ENCODE assay signal across 31 cellular contexts in genomic region chr15:33382491-33382890, GRCh38.
A peak's percentile ranks its signal among the peaks of the same experiment; 100 is the strongest.
DNase-seq lines count a peak whose midpoint lies in the region; ATAC-seq, FAIRE-seq and TF ChIP-seq lines count a peak whose summit lies in the region.
"Had no signal": no experiment of that assay in that cellular context is flagged by ENCODE, and none has a peak within 500 bp of the region (broad histone marks: within the 10 kb centered on the region; RNA-seq: fewer than 3 reads in every experiment).

No MANE protein-coding gene starts in this region.

- H3K4me1 ChIP-seq in HepG2 (ENCODE audit: insufficient read depth, low read length) (no peaks in the 10 kb centered on the region), right lobe of liver (no peaks in the 10 kb centered on the region), OCI-LY7 (ENCODE audit: insufficient read depth, low read length, poor library complexity, severe bottlenecking) (peaks cover 19% of the 10 kb centered on the region)
- H3K4me1 ChIP-seq: A549, BE2C, Caco-2 had no signal

- no peak overlapping the region for H3K4me2 ChIP-seq in HepG2 (ENCODE audit: low read depth, low read length)
- peak overlapping the region; percentile 11; the same call in 1 of the 2 replicates for H3K4me2 ChIP-seq in OCI-LY7 (ENCODE audit: low read length)
- H3K4me2 ChIP-seq: A549; BLaER1; BLaER1 treated with 17β-estradiol and CSF1 and Interleukin-3, amounts not matched to agents 10 nM and 100 nM had no signal

- in situ Hi-C loops in HepG2 (cut with HindIII; ENCODE audit: extremely low pct_ligation_motif_present, low pct_unique_long_range_greater_than_20kb): no loop called here

- WGBS in HepG2 (ENCODE audit: low lambda C conversion rate): 8% methylated on average over 3 of the region's 3 CpGs
- 59% methylated on average over 3 of the region's 3 CpGs for WGBS in right lobe of liver (ENCODE audit: insufficient coverage, low coverage, low lambda C conversion rate, missing lambda C conversion rate)

- DNase-seq in HepG2 (ENCODE audit: low spot score): no peak
- DNase-seq in right lobe of liver: no peak
- no peak for DNase-seq in OCI-LY7 (ENCODE audit: low spot score)
- DNase-seq: 8988T; ACHN; AML-193; BE2C; C1 segment of cervical spinal cord; Caco-2; Calu3; CD4-positive, alpha-beta memory T cell; CD4-positive, alpha-beta T cell; CD4-positive, CD25-positive, alpha-beta regulatory T cell; CD8-positive, alpha-beta memory T cell; CD8-positive, alpha-beta T cell; COR-L47; DMS 273 treated with DMSO at 0.1 percent for 48 hours; DMS153; DMS53; DMS79; DMS79 treated with DMSO at 0.1 percent for 48 hours; DND-41; EL had no signal

- no peak for FAIRE-seq in HepG2 (lab: Jason Lieb, UNC)
- FAIRE-seq: A204.1, A549, D721Med had no signal

- CTCF ChIA-PET in HepG2 (lab: Yijun Ruan, JAX; ENCODE audit: low intra/inter-chr PET ratio, low total read pairs) (no interaction called here), OCI-LY7 (lab: Charles Lee; ENCODE audit: unreplicated experiment) (no interaction called here)

- TF ChIP-seq EP300 in HepG2 (IDR thresholded peaks at IDR 0.05; ENCODE audit: low read depth in 2 of 2, low read length in 2 of 2): no peak
- no peak for TF ChIP-seq EP300 in HepG2 (CRISPR knock-in tag; IDR thresholded peaks at IDR 0.05; ENCODE audit: borderline replicate concordance)

- H3K27ac ChIP-seq in HepG2 (ENCODE audit: extremely low read length, insufficient read depth, low read length) (no peak overlapping the region), right lobe of liver (no peak overlapping the region), OCI-LY7 (ENCODE audit: low read depth, low read length, poor library complexity, severe bottlenecking) (no peak overlapping the region)
- H3K27ac ChIP-seq: 22Rv1; A549; BLaER1; BLaER1 treated with 17β-estradiol and CSF1 and Interleukin-3, amounts not matched to agents 10 nM and 100 nM; C4-2B had no signal

- H3K36me3 ChIP-seq in HepG2 (replicated peaks in 1 of 2; ENCODE audit: control insufficient read depth in 1 of 2, insufficient read depth in 2 of 2, low read length in 2 of 2) (no peaks in the 10 kb centered on the region), right lobe of liver (no peaks in the 10 kb centered on the region), OCI-LY7 (ENCODE audit: insufficient read depth, low read length) (no peaks in the 10 kb centered on the region)
- H3K36me3 ChIP-seq: BE2C; BLaER1; BLaER1 treated with 17β-estradiol and CSF1 and Interleukin-3, amounts not matched to agents 10 nM and 100 nM had no signal

- H3K27me3 ChIP-seq in HepG2 (ENCODE audit: control insufficient read depth in 1 of 2, insufficient read depth in 2 of 2, low read length in 2 of 2): no peaks in the 10 kb centered on the region; a peak in 1 of 5 replicates
- H3K27me3 ChIP-seq in right lobe of liver: no peaks in the 10 kb centered on the region
- H3K27me3 ChIP-seq: BLaER1; BLaER1 treated with 17β-estradiol and CSF1 and Interleukin-3, amounts not matched to agents 10 nM and 100 nM had no signal

- TF ChIP-seq CTCF in HepG2 (CRISPR knock-in tag; IDR thresholded peaks at IDR 0.05): no peak
- TF ChIP-seq CTCF in right lobe of liver (IDR thresholded peaks at IDR 0.05): no peak
- no peak for TF ChIP-seq CTCF in OCI-LY7 (conservative IDR thresholded peaks at IDR 0.05; ENCODE audit: low read length)

- H4K20me1 ChIP-seq in HepG2 (ENCODE audit: insufficient read depth, low read length) (no peaks in the 10 kb centered on the region), OCI-LY7 (ENCODE audit: insufficient read depth, low read length) (no peaks in the 10 kb centered on the region)
- H4K20me1 ChIP-seq: BLaER1; BLaER1 treated with 17β-estradiol and CSF1 and Interleukin-3, amounts not matched to agents 10 nM and 100 nM had no signal

- no peak overlapping the region for H2AFZ ChIP-seq in HepG2 (ENCODE audit: low read length)
- H2AFZ ChIP-seq in OCI-LY7 (ENCODE audit: low read length): peak overlapping the region; percentile 71; the same call in 1 of the 2 replicates

- BruUV-seq in HepG2 (replicated peaks; lab: Mats Ljungman, UMichigan): no TSS peak
- BruUV-seq in OCI-LY7 (replicated peaks; lab: Mats Ljungman, UMichigan): no TSS peak

- POLR2A ChIA-PET in HepG2 (lab: Yijun Ruan, JAX): no interaction called here
- POLR2A ChIA-PET in OCI-LY7 (lab: Charles Lee): interaction anchor here (0.6 kb wide), 2 partner anchors 59 to 297 kb away, joined by 3 read pairs; no protein-coding TSS in a partner anchor

- TF ChIP-seq POLR2A in HepG2 (IDR thresholded peaks at IDR 0.05; ENCODE audit: insufficient read depth in 1 of 2, low read depth in 2 of 2, low read length in 2 of 2) (no peak), right lobe of liver (IDR thresholded peaks at IDR 0.05) (no peak)

- H3K4me3 ChIP-seq in HepG2 (replicated peaks in 1 of 3; ENCODE audit: insufficient read depth in 1 of 3, low read depth in 2 of 3, low read length in 3 of 3): no peak overlapping the region
- H3K4me3 ChIP-seq in right lobe of liver: no peak overlapping the region
- H3K4me3 ChIP-seq in OCI-LY7 (ENCODE audit: low read depth, low read length, poor library complexity, severe bottlenecking): no peak overlapping the region
- H3K4me3 ChIP-seq: A549; BLaER1; BLaER1 treated with 17β-estradiol and CSF1 and Interleukin-3, amounts not matched to agents 10 nM and 100 nM had no signal

- H3K9ac ChIP-seq in HepG2 (ENCODE audit: insufficient read depth, low read depth, low read length): no peak overlapping the region
- H3K9ac ChIP-seq: BLaER1; BLaER1 treated with 17β-estradiol and CSF1 and Interleukin-3, amounts not matched to agents 10 nM and 100 nM had no signal

- TF ChIP-seq RAD21 in HepG2 (CRISPR knock-in tag; IDR thresholded peaks at IDR 0.05): no peak

- ATAC-seq in HepG2 (no peak), right lobe of liver (no peak), GM21786 (IDR thresholded peaks at IDR 0.05; ENCODE audit: unreplicated experiment) (no peak)
- ATAC-seq: CD8-positive, alpha-beta T cell had no signal

- no peaks in the 10 kb centered on the region for H3K79me2 ChIP-seq in HepG2 (ENCODE audit: insufficient read depth, low read length)
- H3K79me2 ChIP-seq in OCI-LY7 (ENCODE audit: insufficient read depth, low read depth, low read length): no peaks in the 10 kb centered on the region

- no peaks in the 10 kb centered on the region for H3K9me2 ChIP-seq in OCI-LY7 (ENCODE audit: insufficient read depth, low read length)

- intact Hi-C loops in HepG2 (cut with micrococcal nuclease; ENCODE audit: unreplicated experiment) (no loop called here), right lobe of liver (cut with DNase I) (no loop called here), OCI-LY7 (cut with micrococcal nuclease; ENCODE audit: unreplicated experiment) (loop anchor here (5.0 kb wide), 1 partner anchor 60 kb away; no protein-coding TSS in a partner anchor)

- H3K9me3 ChIP-seq in HepG2 (ENCODE audit: low read length) (no peaks in the 10 kb centered on the region), right lobe of liver (no peaks in the 10 kb centered on the region), OCI-LY7 (ENCODE audit: low read length) (no peaks in the 10 kb centered on the region)
- H3K9me3 ChIP-seq: A549; BE2C; BLaER1; BLaER1 treated with 17β-estradiol and CSF1 and Interleukin-3, amounts not matched to agents 10 nM and 100 nM; Caco-2 had no signal

TF ChIP-seq in HepG2, 621 proteins besides CTCF, POLR2A, EP300 and RAD21:
- TF ChIP-seq ATF7 (IDR thresholded peaks at IDR 0.05): peak; percentile 93
- TF ChIP-seq ATF7 (CRISPR knock-in tag; IDR thresholded peaks at IDR 0.05): no peak
- 0 out of 2 replicates have a peak, but pooled peaks have one; percentile 13 for TF ChIP-seq CREB1 (IDR thresholded peaks at IDR 0.05)
- no peak for TF ChIP-seq CREB1 (CRISPR knock-in tag; IDR thresholded peaks at IDR 0.05)
- no peak for TF ChIP-seq ZFP36 (IDR thresholded peaks at IDR 0.05; ENCODE audit: borderline replicate concordance, low read depth, low read length, partially characterized antibody)
- TF ChIP-seq ZSCAN30 (CRISPR knock-in tag; IDR thresholded peaks at IDR 0.05): no peak
